Comparison of ENCODE assay signal across 7 cellular contexts in genomic region chr10:12902135-12902572, GRCh38.
DNase-seq lines count a peak whose midpoint lies in the region; ATAC-seq, FAIRE-seq and TF ChIP-seq lines count a peak whose summit lies in the region.

No MANE protein-coding gene starts in this region.

- 0% methylated on average over 2 of the region's 2 CpGs for WGBS in K562 (ENCODE audit: insufficient coverage, low coverage, missing lambda C conversion rate)

- H4K20me1 ChIP-seq in KMS-11 (ENCODE audit: insufficient read depth), result no peaks in the 10 kb centered on the region
- peaks cover 3% of the 10 kb centered on the region; the same call in 1 of the 2 replicates for H4K20me1 ChIP-seq in K562 (replicated peaks; ENCODE audit: control insufficient read depth, insufficient read depth, low read length)

- DNase-seq in G401 (ENCODE audit: low spot score), result peak; percentile 74
- peak; percentile 32 for DNase-seq in SK-N-MC (ENCODE audit: low read depth, low spot score)
- DNase-seq in K562 (ENCODE audit: extremely low read depth in 1 of 4, low spot score in 3 of 4), result peak; percentile 62 to 69 (median 65)
- no peak for DNase-seq in kidney
- peak; percentile 33 to 42 for DNase-seq in stimulated activated CD4-positive, alpha-beta T cell treated with anti-CD3 and anti-CD28 coated beads, Interleukin-4, amount 100 ng/mL, for 48 hours (ENCODE audit: low read depth in 2 of 2)

- H3K36me3 ChIP-seq in KMS-11 (ENCODE audit: insufficient read depth) (no peaks in the 10 kb centered on the region), SK-N-MC (ENCODE audit: insufficient read depth, low read length) (no peaks in the 10 kb centered on the region), K562 (ENCODE audit: control insufficient read depth, insufficient read depth, low read length) (no peaks in the 10 kb centered on the region), kidney (ENCODE audit: control insufficient read depth in 1 of 2, insufficient read depth in 2 of 2, low read length in 2 of 2) (no peaks in the 10 kb centered on the region)

- POLR2A ChIA-PET in K562 (lab: Yijun Ruan, JAX), result interaction anchor here (0.5 kb wide), 1 partner anchor 8 kb away, joined by 3 read pairs; no protein-coding TSS in a partner anchor

- H3K9me3 ChIP-seq in SK-N-MC (ENCODE audit: low read depth, low read length) (no peaks in the 10 kb centered on the region), K562 (replicated peaks; ENCODE audit: control insufficient read depth, insufficient read depth, low read depth, low read length) (no peaks in the 10 kb centered on the region), kidney (ENCODE audit: control insufficient read depth in 1 of 2, low read length in 2 of 2) (no peaks in the 10 kb centered on the region)

- H3K27me3 ChIP-seq in KMS-11 (ENCODE audit: insufficient read depth, low read depth) (no peaks in the 10 kb centered on the region), K562 (ENCODE audit: control insufficient read depth in 2 of 2, insufficient read depth in 2 of 2, low read length in 2 of 2) (peaks cover 11 to 40% of the 10 kb centered on the region in 2 experiments)

- H3K27ac ChIP-seq in KMS-11 (no peak overlapping the region), SK-N-MC (no peak overlapping the region), K562 (ENCODE audit: extremely low read depth, low read depth, low read length) (no peak overlapping the region), kidney (ENCODE audit: low read depth in 2 of 2, low read length in 2 of 2) (no peak overlapping the region)

- CTCF ChIA-PET in K562 (lab: Yijun Ruan, JAX; ENCODE audit: low intra/inter-chr PET ratio), result no interaction called here

- peak; percentile 44 to 65 for TF ChIP-seq RAD21 in K562 (CRISPR knock-in tag; conservative IDR thresholded peaks at IDR 0.05 in 1 of 2, IDR thresholded peaks at IDR 0.05 in 1 of 2)

- TF ChIP-seq EP300 in K562 (IDR thresholded peaks at IDR 0.05; ENCODE audit: low read length), result no peak

- no TSS peak for BruUV-seq in K562 (replicated peaks; lab: Mats Ljungman, UMichigan)

- in situ Hi-C loops in G401 (cut with HindIII; ENCODE audit: low sequenced_read_pairs) (no loop called here), K562 (cut with MboI) (no loop called here)

- TF ChIP-seq POLR2A in K562 (conservative IDR thresholded peaks at IDR 0.05), result no peak

- TF ChIP-seq CTCF in KMS-11 (conservative IDR thresholded peaks at IDR 0.05; ENCODE audit: low read depth, low read length) (peak; percentile 94), K562 (IDR thresholded peaks at IDR 0.05 in 2 of 3, conservative IDR thresholded peaks at IDR 0.05 in 1 of 3; ENCODE audit: insufficient read depth in 2 of 3, low read depth in 1 of 3, low read length in 3 of 3) (peak; percentile 63 to 78 (median 75)), kidney (IDR thresholded peaks at IDR 0.05; ENCODE audit: borderline replicate concordance, extremely low read depth, insufficient read depth) (peak; percentile 49)

- H3K79me2 ChIP-seq in KMS-11 (ENCODE audit: insufficient read depth, low read depth) (no peaks in the 10 kb centered on the region), K562 (ENCODE audit: control insufficient read depth, insufficient read depth, low read length) (no peaks in the 10 kb centered on the region)

- intact Hi-C loops in K562 (cut with micrococcal nuclease), result loop anchor here (10.0 kb wide), 3 partner anchors 117 to 187 kb away; no protein-coding TSS in a partner anchor
- intact Hi-C loops in kidney (cut with DNase I), result no loop called here

- H2AFZ ChIP-seq in KMS-11 (ENCODE audit: low read depth) (no peak overlapping the region), K562 (ENCODE audit: low read depth, low read length) (no peak overlapping the region)

- no peak overlapping the region for H3K4me3 ChIP-seq in KMS-11 (IDR thresholded peaks at IDR 0.05; ENCODE audit: insufficient read depth, low read depth, low read length)
- H3K4me3 ChIP-seq in SK-N-MC, result no peak overlapping the region
- no peak overlapping the region for H3K4me3 ChIP-seq in K562
- no peak overlapping the region for H3K4me3 ChIP-seq in kidney (ENCODE audit: low read length in 2 of 2)

- peak; percentile 84 for FAIRE-seq in K562 (lab: Jason Lieb, UNC)
- peak; percentile 50 for FAIRE-seq in kidney (lab: Jason Lieb, UNC)

- H3K4me2 ChIP-seq in KMS-11, result no peak overlapping the region
- H3K4me2 ChIP-seq in K562 (ENCODE audit: insufficient read depth, low read length), result no peak overlapping the region

- no peaks in the 10 kb centered on the region for H3K9me1 ChIP-seq in K562 (ENCODE audit: control insufficient read depth, insufficient read depth, low read length)

- H3K4me1 ChIP-seq in KMS-11 (ENCODE audit: low read depth, poor library complexity, severe bottlenecking) (no peaks in the 10 kb centered on the region), K562 (replicated peaks in 1 of 2; ENCODE audit: control insufficient read depth in 2 of 2, insufficient read depth in 2 of 2, low read length in 2 of 2) (no peaks in the 10 kb centered on the region), kidney (ENCODE audit: control insufficient read depth in 1 of 2, insufficient read depth in 1 of 2, low read depth in 1 of 2, low read length in 2 of 2) (no peaks in the 10 kb centered on the region)

- H3K9ac ChIP-seq in KMS-11 (no peak overlapping the region), SK-N-MC (ENCODE audit: insufficient read length) (no peak overlapping the region), K562 (ENCODE audit: insufficient read depth in 1 of 2, low read depth in 2 of 2, low read length in 2 of 2) (no peak overlapping the region), kidney (ENCODE audit: low read length in 2 of 2) (no peak overlapping the region)

- ATAC-seq in K562 (peak; percentile 75), HG02852 (IDR thresholded peaks at IDR 0.05; ENCODE audit: unreplicated experiment) (no peak)

TF ChIP-seq in K562, 482 proteins besides CTCF, POLR2A, EP300 and RAD21:
- TF ChIP-seq SMC3 (conservative IDR thresholded peaks at IDR 0.05; ENCODE audit: insufficient read depth, low read depth, low read length) (0 out of 2 replicates have a peak, but pooled peaks have one; percentile 37), TCF3 (CRISPR knock-in tag; IDR thresholded peaks at IDR 0.05) (no peak)
